Comparison of ENCODE assay signal across 15 cellular contexts in the genomic region with DNA sequence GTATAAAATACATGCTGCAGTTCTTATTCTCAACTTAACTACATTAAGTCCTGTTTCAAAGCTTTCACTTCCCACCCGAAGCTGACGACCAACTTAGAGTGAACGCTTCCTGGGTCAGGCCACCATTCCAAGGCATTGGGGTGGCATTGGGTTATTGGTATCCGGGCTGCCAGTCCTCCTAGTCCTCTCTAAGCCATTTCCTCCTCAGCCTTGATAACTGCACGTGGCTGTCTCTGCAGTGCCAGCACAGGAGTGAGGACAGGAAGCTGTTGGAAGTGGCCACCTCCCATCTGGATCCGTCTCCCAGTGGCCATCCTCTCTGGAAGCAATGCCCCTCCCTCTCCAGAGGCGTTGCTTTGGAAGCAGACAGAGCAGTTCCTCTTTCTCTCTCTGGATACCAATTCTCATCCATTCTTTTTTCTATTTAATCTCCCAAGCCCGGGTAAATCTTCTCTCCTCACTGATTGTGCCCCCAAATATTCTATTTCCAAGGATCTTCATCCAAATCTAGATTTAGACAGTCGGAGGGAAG.
DNase-seq lines count a peak whose midpoint lies in the region; ATAC-seq and TF ChIP-seq lines count a peak whose summit lies in the region.
"Had no signal": no experiment of that assay in that cellular context is flagged by ENCODE, and none has a peak within 500 bp of the region (broad histone marks: within the 10 kb centered on the region; RNA-seq: fewer than 3 reads in every experiment).

No MANE protein-coding gene starts in this region.

- no peak overlapping the region for H2AFZ ChIP-seq in osteoblast (ENCODE audit: low read length)

- no peaks in the 10 kb centered on the region for H3K27me3 ChIP-seq in endodermal cell (ENCODE audit: control insufficient read depth, insufficient read depth, low read length, poor library complexity, severe bottlenecking)
- no peaks in the 10 kb centered on the region for H3K27me3 ChIP-seq in osteoblast (ENCODE audit: insufficient read depth, low read length)

- intact Hi-C loops in activated CD4-positive, alpha-beta T cell treated with anti-CD3 and anti-CD28 coated beads, Interleukin-2, amount 10 ng/mL, durations not matched to agents 24 days and 14 days (cut with micrococcal nuclease) = no loop called here

- 74 to 92% methylated on average over 4 to 9 of the region's 9 CpGs for WGBS in endodermal cell (ENCODE audit: insufficient coverage in 1 of 2, insufficient read length in 1 of 2), 2 experiments

- H3K79me2 ChIP-seq in osteoblast (ENCODE audit: insufficient read depth, low read length) = no peaks in the 10 kb centered on the region

- TF ChIP-seq CTCF in endodermal cell (conservative IDR thresholded peaks at IDR 0.05) (no peak), osteoblast (IDR thresholded peaks at IDR 0.05; ENCODE audit: extremely low read depth, low read depth, low read length) (no peak)

- no peaks in the 10 kb centered on the region for H3K27me3 Mint-ChIP-seq in activated CD4-positive, alpha-beta T cell treated with anti-CD3 and anti-CD28 coated beads, Interleukin-2, amount 10 ng/mL, durations not matched to agents 24 days and 14 days
- H3K27me3 Mint-ChIP-seq in endodermal cell (ENCODE audit: insufficient read depth) = no peaks in the 10 kb centered on the region

- no peaks in the 10 kb centered on the region for H3K9me3 ChIP-seq in endodermal cell (ENCODE audit: control insufficient read depth, low read length)
- peaks cover 3% of the 10 kb centered on the region for H3K9me3 ChIP-seq in osteoblast (ENCODE audit: low read depth, low read length)
- H3K9me3 ChIP-seq: A549, Caco-2 had no signal

- H3K36me3 Mint-ChIP-seq in activated CD4-positive, alpha-beta T cell treated with anti-CD3 and anti-CD28 coated beads, Interleukin-2, amount 10 ng/mL, durations not matched to agents 24 days and 14 days (ENCODE audit: low read depth) = no peaks in the 10 kb centered on the region
- no peaks in the 10 kb centered on the region for H3K36me3 Mint-ChIP-seq in endodermal cell (ENCODE audit: low read depth)

- no peaks in the 10 kb centered on the region for H3K4me1 Mint-ChIP-seq in activated CD4-positive, alpha-beta T cell treated with anti-CD3 and anti-CD28 coated beads, Interleukin-2, amount 10 ng/mL, durations not matched to agents 24 days and 14 days
- H3K4me1 Mint-ChIP-seq in endodermal cell = peaks cover 6% of the 10 kb centered on the region

- no peak overlapping the region for H3K9ac ChIP-seq in endodermal cell (ENCODE audit: extremely low read depth, low read length, poor library complexity, severe bottlenecking)

- no peaks in the 10 kb centered on the region for H3K9me3 Mint-ChIP-seq in activated CD4-positive, alpha-beta T cell treated with anti-CD3 and anti-CD28 coated beads, Interleukin-2, amount 10 ng/mL, durations not matched to agents 24 days and 14 days
- H3K9me3 Mint-ChIP-seq in endodermal cell = peaks cover 6% of the 10 kb centered on the region
- H3K9me3 Mint-ChIP-seq: CD4-positive, alpha-beta T cell had no signal

- H3K4me3 ChIP-seq in endodermal cell (ENCODE audit: low read length) = no peak overlapping the region
- H3K4me3 ChIP-seq in osteoblast (ENCODE audit: insufficient read depth, low read length) = no peak overlapping the region
- H3K4me3 ChIP-seq: A549 had no signal

- H3K27ac ChIP-seq in endodermal cell (ENCODE audit: low read depth, low read length) = no peak overlapping the region
- H3K27ac ChIP-seq in osteoblast (ENCODE audit: low read depth, low read length) = no peak overlapping the region
- H3K27ac ChIP-seq: 22Rv1, A549, C4-2B had no signal

- peak; percentile 17 for DNase-seq in activated CD4-positive, alpha-beta T cell treated with anti-CD3 and anti-CD28 coated beads, Interleukin-2, amount 10 ng/mL, durations not matched to agents 24 days and 14 days
- DNase-seq in activated CD4-positive, alpha-beta T cell treated with anti-CD3 and anti-CD28 coated beads, Interleukin-2, amount 50 U/mL, for 48 hours = no peak
- DNase-seq in endodermal cell (peak; percentile 36), osteoblast (ENCODE audit: insufficient read length, low spot score, missing footprints) (peak; percentile 18), NCI-H1417 treated with DMSO at 0.1 percent for 48 hours (lab: John Stamatoyannopoulos, UW) (no peak)
- no peak for DNase-seq in activated effector memory CD4-positive, alpha-beta T cell treated with Interleukin-2 at 50 U/mL for 16 hours
- DNase-seq: AML-193; Caco-2; CD4-positive, alpha-beta T cell; HCEC 1CT had no signal

- H3K4me1 ChIP-seq in endodermal cell (ENCODE audit: control insufficient read depth, insufficient read depth, low read length) (no peaks in the 10 kb centered on the region), osteoblast (ENCODE audit: insufficient read depth, low read length) (no peaks in the 10 kb centered on the region)
- H3K4me1 ChIP-seq: A549, Caco-2 had no signal

- no peaks in the 10 kb centered on the region for H4K20me1 ChIP-seq in osteoblast (ENCODE audit: insufficient read depth, low read length)

- no peak overlapping the region for H3K27ac Mint-ChIP-seq in activated CD4-positive, alpha-beta T cell treated with anti-CD3 and anti-CD28 coated beads, Interleukin-2, amount 10 ng/mL, durations not matched to agents 24 days and 14 days
- H3K27ac Mint-ChIP-seq in endodermal cell = no peak overlapping the region
- H3K27ac Mint-ChIP-seq: CD4-positive, alpha-beta T cell had no signal

- H3K4me2 ChIP-seq in osteoblast (ENCODE audit: insufficient read depth, low read length) = no peak overlapping the region
- H3K4me2 ChIP-seq: A549 had no signal

- H3K36me3 ChIP-seq in endodermal cell (ENCODE audit: control insufficient read depth, insufficient read depth, low read length) (no peaks in the 10 kb centered on the region), osteoblast (ENCODE audit: insufficient read depth, low read length) (no peaks in the 10 kb centered on the region)

- no peak overlapping the region for H3K4me3 Mint-ChIP-seq in activated CD4-positive, alpha-beta T cell treated with anti-CD3 and anti-CD28 coated beads, Interleukin-2, amount 10 ng/mL, durations not matched to agents 24 days and 14 days
- H3K4me3 Mint-ChIP-seq in endodermal cell = no peak overlapping the region
- H3K4me3 Mint-ChIP-seq: CD4-positive, alpha-beta T cell had no signal

- ATAC-seq in HG02678 (IDR thresholded peaks at IDR 0.05; ENCODE audit: unreplicated experiment) = no peak
- ATAC-seq in HG02588 (IDR thresholded peaks at IDR 0.05; ENCODE audit: unreplicated experiment) = no peak

Comparison
In these comparisons a context has a peak if more than half of its experiments do, and no peak if none do; other contexts are left out.
1. DNase-seq: peak in activated CD4-positive, alpha-beta T cell treated with anti-CD3 and anti-CD28 coated beads, Interleukin-2, amount 10 ng/mL, durations not matched to agents 24 days and 14 days (single experiment), endodermal cell (single experiment) and osteoblast (single experiment); none in activated CD4-positive, alpha-beta T cell treated with anti-CD3 and anti-CD28 coated beads, Interleukin-2, amount 50 U/mL, for 48 hours (0 of 2), NCI-H1417 treated with DMSO at 0.1 percent for 48 hours (single experiment) and activated effector memory CD4-positive, alpha-beta T cell treated with Interleukin-2 at 50 U/mL for 16 hours (single experiment).